7 cellular contexts compared by ENCODE assay signal in the genomic region with DNA sequence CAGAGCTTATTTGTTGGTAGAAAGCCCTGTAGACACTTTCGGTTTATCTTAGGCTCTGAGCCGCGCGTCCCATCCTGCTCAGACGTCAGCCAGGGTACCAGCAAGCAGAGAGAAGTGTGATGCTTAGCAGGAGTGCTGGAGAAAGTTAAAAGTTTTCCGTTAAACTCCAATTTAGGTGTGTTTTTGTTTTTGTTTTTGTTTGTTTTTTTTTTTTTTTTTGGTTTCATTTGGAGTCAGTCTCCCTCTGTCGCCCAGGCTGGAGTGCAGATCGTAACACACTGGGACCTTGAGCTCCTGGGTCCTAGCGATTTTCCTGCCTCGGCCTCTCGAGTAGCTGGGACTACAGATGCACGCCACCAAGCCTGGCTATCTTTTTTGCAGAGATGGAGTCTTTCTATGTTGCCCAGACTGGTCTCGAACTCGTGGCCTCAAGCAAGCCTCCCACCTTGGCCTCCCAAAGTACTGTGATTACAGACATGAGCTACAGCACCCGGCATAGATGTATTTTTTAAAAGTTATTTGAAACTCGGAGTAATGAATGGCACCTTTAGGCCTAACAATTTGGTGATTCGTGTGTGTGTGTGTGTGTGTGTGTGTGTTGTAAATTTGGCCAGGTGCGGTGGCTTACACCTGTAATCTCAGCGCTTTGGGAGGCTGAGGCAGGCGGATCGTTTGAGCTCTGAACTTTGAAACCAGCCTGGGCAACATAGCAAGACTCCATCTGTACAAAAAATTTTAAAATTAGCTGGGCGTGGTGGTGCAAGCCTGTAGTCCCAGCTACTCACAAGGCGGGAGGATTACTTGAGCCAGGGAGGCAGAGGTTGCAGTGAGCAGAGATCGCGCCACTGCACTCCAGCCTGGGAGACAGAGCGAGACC. TPM values are rescaled to one million over a fixed set of nuclear protein-coding genes. Genes with fewer than 3 reads are reported as not detected.
DNase-seq lines count a peak whose midpoint lies in the region; ATAC-seq and TF ChIP-seq lines count a peak whose summit lies in the region.

No MANE protein-coding gene starts in this region.

- 55 to 66% methylated on average over 18 to 22 of the region's 26 CpGs for WGBS in mesodermal cell (ENCODE audit: insufficient coverage in 2 of 2), 2 experiments

- H3K36me3 ChIP-seq in HUES48 (ENCODE audit: control insufficient read depth, insufficient read depth, low read length) (no peaks in the 10 kb centered on the region), mesodermal cell (ENCODE audit: control insufficient read depth, insufficient read depth, low read length) (no peaks in the 10 kb centered on the region)

- no peak overlapping the region for H3K9ac ChIP-seq in HUES48 (ENCODE audit: low read depth, low read length)

- peaks cover 9% of the 10 kb centered on the region for H3K27me3 ChIP-seq in HUES48 (ENCODE audit: control insufficient read depth, insufficient read depth, low read length)

- peaks cover 40% of the 10 kb centered on the region for H3K4me1 Mint-ChIP-seq in brain

- H3K4me3 ChIP-seq in HUES48 (ENCODE audit: low read depth, low read length) (peak overlapping the region; percentile 77), mesodermal cell (ENCODE audit: extremely low read depth, insufficient read depth, low read length, poor library complexity, severe bottlenecking) (peak overlapping the region; percentile 60)

- H3K9me3 ChIP-seq in HUES48 (ENCODE audit: control insufficient read depth, insufficient read depth, low read length) (no peaks in the 10 kb centered on the region), mesodermal cell (ENCODE audit: control insufficient read depth, low read length) (no peaks in the 10 kb centered on the region)

- DNase-seq in cerebellum (ENCODE audit: low spot score), result no peak

- H3K9me3 Mint-ChIP-seq in brain, result peaks cover 0 to 6% (median 0%) of the 10 kb centered on the region in 5 experiments

- ATAC-seq in GM19328 (IDR thresholded peaks at IDR 0.05; ENCODE audit: unreplicated experiment) (peak; percentile 13), HG03039 (IDR thresholded peaks at IDR 0.05; ENCODE audit: unreplicated experiment) (no peak), GM18517 (IDR thresholded peaks at IDR 0.05; ENCODE audit: unreplicated experiment) (no peak)

- peak overlapping the region; percentile 43 to 96 (median 91) for H3K27ac Mint-ChIP-seq in brain

- H3K4me3 Mint-ChIP-seq in brain, result peak overlapping the region; percentile 92 to 98 (median 96)

- H3K36me3 Mint-ChIP-seq in brain, result no peaks in the 10 kb centered on the region

- H3K27me3 Mint-ChIP-seq in brain, result peaks cover 34% of the 10 kb centered on the region

- H3K27ac ChIP-seq in HUES48 (ENCODE audit: low read depth, low read length) (peak overlapping the region; percentile 14), mesodermal cell (ENCODE audit: low read depth, low read length, severe bottlenecking) (peak overlapping the region; percentile 36)

- no peak for TF ChIP-seq CTCF in brain (conservative IDR thresholded peaks at IDR 0.05)

- H3K4me1 ChIP-seq in HUES48 (ENCODE audit: control insufficient read depth, insufficient read depth, low read length) (peaks cover 7% of the 10 kb centered on the region), mesodermal cell (ENCODE audit: control insufficient read depth, insufficient read depth, low read length, poor library complexity, severe bottlenecking) (peaks cover 13% of the 10 kb centered on the region)

RNA-seq across cellular contexts. Expression of gene HIP1, which starts 1.3 kb away (rescaled TPM):
- polyA plus RNA-seq in brain (ENCODE audit: insufficient read depth, low read depth, low replicate concordance), result 36.3 TPM
- polyA plus RNA-seq in mesodermal cell (2013, experiment 1 of 2), result 39.1 TPM
- 33.8 TPM for polyA plus RNA-seq in mesodermal cell (2013, experiment 2 of 2)
- total RNA-seq in cerebellum, result 16.4 TPM

RNA-seq across cellular contexts. Expression of gene CCL26, which starts 32.0 kb away (rescaled TPM):
- not detected for polyA plus RNA-seq in brain (ENCODE audit: insufficient read depth, low read depth, low replicate concordance)
- not detected for polyA plus RNA-seq in mesodermal cell (2013, experiment 1 of 2)
- not detected for polyA plus RNA-seq in mesodermal cell (2013, experiment 2 of 2)
- not detected for total RNA-seq in cerebellum
